1 cellular context compared by ENCODE assay signal in the genomic region with DNA sequence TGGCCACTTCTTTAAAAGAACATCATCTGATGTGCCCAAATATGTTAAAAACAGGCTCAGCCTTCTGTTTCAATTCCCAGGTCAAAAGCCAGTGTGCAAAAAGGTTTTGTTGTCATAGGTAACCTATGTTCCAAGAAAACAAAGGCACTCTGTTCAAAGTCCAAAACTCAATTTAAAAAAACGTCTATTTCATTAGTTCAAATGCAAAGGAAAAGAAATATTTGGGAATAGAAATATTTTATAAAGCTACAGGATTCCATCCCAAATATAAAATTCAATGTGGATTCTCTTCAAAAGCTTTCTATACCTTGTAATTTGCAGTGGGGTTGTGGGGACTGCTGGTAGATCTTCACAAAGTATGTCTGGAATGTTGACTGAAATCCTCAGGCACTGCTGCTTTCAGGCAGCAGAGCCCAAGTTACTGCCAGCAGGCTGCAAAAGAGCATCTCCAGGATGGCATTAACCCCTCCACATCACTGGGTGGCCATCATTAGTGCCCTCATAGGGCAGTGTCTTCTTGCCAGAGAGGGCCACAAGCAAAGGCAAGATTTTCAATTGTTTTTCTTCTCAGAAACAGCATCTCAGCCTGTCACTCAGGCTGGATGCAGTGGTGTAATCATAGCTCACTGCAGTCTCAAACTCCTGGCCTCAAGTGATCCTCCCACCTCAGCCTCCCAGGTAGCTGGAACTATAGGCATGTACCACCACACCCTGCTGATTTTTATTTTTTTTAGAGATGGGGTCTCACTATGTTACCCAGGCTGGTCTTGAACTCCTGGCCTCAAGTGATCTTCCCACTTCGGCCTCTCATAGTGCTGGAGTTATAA.
TF ChIP-seq lines count a peak whose summit lies in the region.

No MANE protein-coding gene starts in this region.

TF ChIP-seq in liver, 16 proteins besides CTCF, POLR2A, EP300 and RAD21:
- TF ChIP-seq, protein P1, sequence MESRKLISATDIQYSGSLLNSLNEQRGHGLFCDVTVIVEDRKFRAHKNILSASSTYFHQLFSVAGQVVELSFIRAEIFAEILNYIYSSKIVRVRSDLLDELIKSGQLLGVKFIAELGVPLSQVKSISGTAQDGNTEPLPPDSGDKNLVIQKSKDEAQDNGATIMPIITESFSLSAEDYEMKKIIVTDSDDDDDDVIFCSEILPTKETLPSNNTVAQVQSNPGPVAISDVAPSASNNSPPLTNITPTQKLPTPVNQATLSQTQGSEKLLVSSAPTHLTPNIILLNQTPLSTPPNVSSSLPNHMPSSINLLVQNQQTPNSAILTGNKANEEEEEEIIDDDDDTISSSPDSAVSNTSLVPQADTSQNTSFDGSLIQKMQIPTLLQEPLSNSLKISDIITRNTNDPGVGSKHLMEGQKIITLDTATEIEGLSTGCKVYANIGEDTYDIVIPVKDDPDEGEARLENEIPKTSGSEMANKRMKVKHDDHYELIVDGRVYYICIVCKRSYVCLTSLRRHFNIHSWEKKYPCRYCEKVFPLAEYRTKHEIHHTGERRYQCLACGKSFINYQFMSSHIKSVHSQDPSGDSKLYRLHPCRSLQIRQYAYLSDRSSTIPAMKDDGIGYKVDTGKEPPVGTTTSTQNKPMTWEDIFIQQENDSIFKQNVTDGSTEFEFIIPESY (IDR thresholded peaks at IDR 0.05), result no peak
- TF ChIP-seq JUND (IDR thresholded peaks at IDR 0.05) (no peak), HNF4A (conservative IDR thresholded peaks at IDR 0.05) (peak; percentile 87 to 92), RXRA (IDR thresholded peaks at IDR 0.05) (peak; percentile 8 to 74), HNF4G (IDR thresholded peaks at IDR 0.05) (peak; percentile 62), FOXA2 (IDR thresholded peaks at IDR 0.05) (peak; percentile 27), GABPA (IDR thresholded peaks at IDR 0.05 in 1 of 2, conservative IDR thresholded peaks at IDR 0.05 in 1 of 2) (no peak), FOXA1 (IDR thresholded peaks at IDR 0.05) (no peak), YY1 (IDR thresholded peaks at IDR 0.05) (peak; percentile 69), SP1 (IDR thresholded peaks at IDR 0.05) (peak; percentile 69), TAF1 (conservative IDR thresholded peaks at IDR 0.05) (no peak), EGR1 (IDR thresholded peaks at IDR 0.05; ENCODE audit: low read depth in 2 of 2) (no peak), NR2F2 (IDR thresholded peaks at IDR 0.05) (no peak)
- TF ChIP-seq, protein P2, sequence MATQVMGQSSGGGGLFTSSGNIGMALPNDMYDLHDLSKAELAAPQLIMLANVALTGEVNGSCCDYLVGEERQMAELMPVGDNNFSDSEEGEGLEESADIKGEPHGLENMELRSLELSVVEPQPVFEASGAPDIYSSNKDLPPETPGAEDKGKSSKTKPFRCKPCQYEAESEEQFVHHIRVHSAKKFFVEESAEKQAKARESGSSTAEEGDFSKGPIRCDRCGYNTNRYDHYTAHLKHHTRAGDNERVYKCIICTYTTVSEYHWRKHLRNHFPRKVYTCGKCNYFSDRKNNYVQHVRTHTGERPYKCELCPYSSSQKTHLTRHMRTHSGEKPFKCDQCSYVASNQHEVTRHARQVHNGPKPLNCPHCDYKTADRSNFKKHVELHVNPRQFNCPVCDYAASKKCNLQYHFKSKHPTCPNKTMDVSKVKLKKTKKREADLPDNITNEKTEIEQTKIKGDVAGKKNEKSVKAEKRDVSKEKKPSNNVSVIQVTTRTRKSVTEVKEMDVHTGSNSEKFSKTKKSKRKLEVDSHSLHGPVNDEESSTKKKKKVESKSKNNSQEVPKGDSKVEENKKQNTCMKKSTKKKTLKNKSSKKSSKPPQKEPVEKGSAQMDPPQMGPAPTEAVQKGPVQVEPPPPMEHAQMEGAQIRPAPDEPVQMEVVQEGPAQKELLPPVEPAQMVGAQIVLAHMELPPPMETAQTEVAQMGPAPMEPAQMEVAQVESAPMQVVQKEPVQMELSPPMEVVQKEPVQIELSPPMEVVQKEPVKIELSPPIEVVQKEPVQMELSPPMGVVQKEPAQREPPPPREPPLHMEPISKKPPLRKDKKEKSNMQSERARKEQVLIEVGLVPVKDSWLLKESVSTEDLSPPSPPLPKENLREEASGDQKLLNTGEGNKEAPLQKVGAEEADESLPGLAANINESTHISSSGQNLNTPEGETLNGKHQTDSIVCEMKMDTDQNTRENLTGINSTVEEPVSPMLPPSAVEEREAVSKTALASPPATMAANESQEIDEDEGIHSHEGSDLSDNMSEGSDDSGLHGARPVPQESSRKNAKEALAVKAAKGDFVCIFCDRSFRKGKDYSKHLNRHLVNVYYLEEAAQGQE (IDR thresholded peaks at IDR 0.05), result no peak
- TF ChIP-seq, protein P3, sequence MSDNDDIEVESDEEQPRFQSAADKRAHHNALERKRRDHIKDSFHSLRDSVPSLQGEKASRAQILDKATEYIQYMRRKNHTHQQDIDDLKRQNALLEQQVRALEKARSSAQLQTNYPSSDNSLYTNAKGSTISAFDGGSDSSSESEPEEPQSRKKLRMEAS (IDR thresholded peaks at IDR 0.05), result peak; percentile 37
- TF ChIP-seq, protein P4, sequence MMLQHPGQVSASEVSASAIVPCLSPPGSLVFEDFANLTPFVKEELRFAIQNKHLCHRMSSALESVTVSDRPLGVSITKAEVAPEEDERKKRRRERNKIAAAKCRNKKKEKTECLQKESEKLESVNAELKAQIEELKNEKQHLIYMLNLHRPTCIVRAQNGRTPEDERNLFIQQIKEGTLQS (IDR thresholded peaks at IDR 0.05), result no peak
TF ChIP-seq in liver: peak in this region for 7.
